11 cellular contexts compared by ENCODE assay signal in genomic region chr1:24321150-24321549, GRCh38. TPM values are rescaled to one million over a fixed set of nuclear protein-coding genes. Genes with fewer than 3 reads are reported as not detected.
DNase-seq lines count a peak whose midpoint lies in the region; ATAC-seq, FAIRE-seq and TF ChIP-seq lines count a peak whose summit lies in the region.
"Had no signal": no experiment of that assay in that cellular context is flagged by ENCODE, and none has a peak within 500 bp of the region (broad histone marks: within the 10 kb centered on the region; RNA-seq: fewer than 3 reads in every experiment).

No MANE protein-coding gene starts in this region.

- no peak overlapping the region for H2AFZ ChIP-seq in GM12878 (ENCODE audit: control insufficient read depth, low read depth, low read length)

- H3K4me2 ChIP-seq in BLaER1 (peak overlapping the region; percentile 89), GM12878 (ENCODE audit: control insufficient read depth, insufficient read depth) (peak overlapping the region; percentile 93; the same call in 1 of the 2 replicates)

- no peak for FAIRE-seq in GM12878 (lab: Jason Lieb, UNC)
- FAIRE-seq: islet of Langerhans, TTC549 had no signal

- H4K20me1 ChIP-seq in BLaER1 = peaks cover 99% of the 10 kb centered on the region
- H4K20me1 ChIP-seq in GM12878 (ENCODE audit: control insufficient read depth, insufficient read depth) = no peaks in the 10 kb centered on the region

- TF ChIP-seq POLR2A in GM12878 (IDR thresholded peaks at IDR 0.05; ENCODE audit: low read depth, low read length) = no peak

- DNase-seq in GM12878 (ENCODE audit: low read depth, low spot score) (no peak), 8988T (no peak), sciatic nerve (ENCODE audit: low spot score) (no peak), NCI-H1930 (lab: John Stamatoyannopoulos, UW) (no peak), NCI-H2081 treated with DMSO at 0.1 percent for 48 hours (lab: John Stamatoyannopoulos, UW) (no peak)

- in situ Hi-C loops in GM12878 (cut with MboI) = no loop called here

- no peaks in the 10 kb centered on the region for H3K9me3 ChIP-seq in BLaER1
- H3K9me3 ChIP-seq in HUES64 (ENCODE audit: insufficient read depth, low read depth, low read length) = no peaks in the 10 kb centered on the region
- no peaks in the 10 kb centered on the region for H3K9me3 ChIP-seq in GM12878 (replicated peaks; ENCODE audit: control insufficient read depth, insufficient read depth, low read length)
- no peaks in the 10 kb centered on the region for H3K9me3 ChIP-seq in mesodermal cell (ENCODE audit: control insufficient read depth, low read length)

- H3K36me3 ChIP-seq in BLaER1 (no peaks in the 10 kb centered on the region), HUES64 (ENCODE audit: insufficient read depth, low read length) (no peaks in the 10 kb centered on the region), GM12878 (ENCODE audit: control insufficient read depth in 2 of 2, insufficient read depth in 2 of 2, low read length in 1 of 2) (no peaks in the 10 kb centered on the region), mesodermal cell (ENCODE audit: control insufficient read depth, insufficient read depth, low read length) (no peaks in the 10 kb centered on the region)
- H3K36me3 ChIP-seq: cardiac muscle cell had no signal

- H3K9ac ChIP-seq in BLaER1 = no peak overlapping the region
- H3K9ac ChIP-seq in HUES64 (ENCODE audit: low read depth, low read length) = 0 out of 2 replicates have a peak overlapping the region, but pooled peaks have one; percentile 67
- H3K9ac ChIP-seq in GM12878 (ENCODE audit: control insufficient read depth, insufficient read depth, low read length) = no peak overlapping the region

- RAD21 ChIA-PET in GM12878 (lab: Charles Lee; ENCODE audit: unreplicated experiment) = interaction anchor here (2.2 kb wide), 1 partner anchor 70 kb away, joined by 11 read pairs; no protein-coding TSS in a partner anchor

- H3K4me3 ChIP-seq in BLaER1 (peak overlapping the region; percentile 54; the same call in 1 of the 2 replicates), HUES64 (ENCODE audit: low read length) (peak overlapping the region; percentile 66), GM12878 (peak overlapping the region; percentile 44; the same call in 1 of the 2 replicates), mesodermal cell (ENCODE audit: extremely low read depth, insufficient read depth, low read length, poor library complexity, severe bottlenecking) (peak overlapping the region; percentile 35)

- H3K27ac ChIP-seq in BLaER1 = no peak overlapping the region
- H3K27ac ChIP-seq in HUES64 (ENCODE audit: low read depth, low read length) = no peak overlapping the region
- H3K27ac ChIP-seq in GM12878 (ENCODE audit: control insufficient read depth, insufficient read depth) = no peak overlapping the region
- H3K27ac ChIP-seq in mesodermal cell (ENCODE audit: low read depth, low read length, severe bottlenecking) = peak overlapping the region; percentile 83
- H3K27ac ChIP-seq: cardiac muscle cell had no signal

- SMC1A ChIA-PET in GM12878 (lab: Charles Lee; ENCODE audit: uncharacterized antibody, unreplicated experiment) = interaction anchor here (0.8 to 1.5 kb wide), 2 partner anchors 70 to 509 kb away, joined by 3 to 4 read pairs; no protein-coding TSS in a partner anchor

- CTCF ChIA-PET in GM12878 (lab: Yijun Ruan, JAX) = interaction anchor here (0.6 to 1.9 kb wide), 5 partner anchors 68 to 206 kb away, joined by 3 to 9 read pairs (median 6); no protein-coding TSS in a partner anchor

- WGBS in HUES64 = 35% methylated on average over 7 of the region's 7 CpGs
- 98% methylated on average over 7 of the region's 7 CpGs for WGBS in GM12878 (ENCODE audit: insufficient coverage, insufficient replicate concordance, low lambda C conversion rate, missing lambda C conversion rate)
- WGBS in mesodermal cell (ENCODE audit: insufficient coverage in 2 of 2), 2 experiments = 38 to 45% methylated on average over 5 to 6 of the region's 7 CpGs

- TF ChIP-seq RAD21 in GM12878 (IDR thresholded peaks at IDR 0.05; ENCODE audit: insufficient read depth, low read depth, low read length) = no peak

- no peaks in the 10 kb centered on the region for H3K79me2 ChIP-seq in GM12878 (ENCODE audit: control insufficient read depth, insufficient read depth, low read length)

- ATAC-seq in GM12878 = no peak
- ATAC-seq in sciatic nerve = no peak

- no peak for TF ChIP-seq EP300 in GM12878 (IDR thresholded peaks at IDR 0.05; ENCODE audit: borderline replicate concordance in 1 of 2, control insufficient read depth in 1 of 2, low read depth in 2 of 2, low read length in 2 of 2)

- H3K4me1 ChIP-seq in BLaER1 (peaks cover 24% of the 10 kb centered on the region), HUES64 (ENCODE audit: insufficient read depth, low read length) (peaks cover 41% of the 10 kb centered on the region), GM12878 (ENCODE audit: control insufficient read depth, insufficient read depth, low read length) (peaks cover 21% of the 10 kb centered on the region), mesodermal cell (ENCODE audit: control insufficient read depth, insufficient read depth, low read length, poor library complexity, severe bottlenecking) (peaks cover 51% of the 10 kb centered on the region)

- intact Hi-C loops in GM12878 (cut with micrococcal nuclease; ENCODE audit: unreplicated experiment) (no loop called here), sciatic nerve (cut with DNase I) (no loop called here)

- POLR2A ChIA-PET in GM12878 (lab: Charles Lee) = interaction anchor here (0.6 kb wide), 1 partner anchor 278 kb away, joined by 3 read pairs; no protein-coding TSS in a partner anchor

- H3K27me3 ChIP-seq in BLaER1 (peaks cover 99% of the 10 kb centered on the region), HUES64 (ENCODE audit: insufficient read depth, low read length) (peaks cover 56% of the 10 kb centered on the region), GM12878 (replicated peaks in 1 of 2; ENCODE audit: control insufficient read depth in 2 of 2, insufficient read depth in 2 of 2, low read length in 1 of 2) (peaks cover 11 to 27% of the 10 kb centered on the region in 2 experiments)

- TF ChIP-seq CTCF in GM12878 (IDR thresholded peaks at IDR 0.05 in 2 of 3, conservative IDR thresholded peaks at IDR 0.05 in 1 of 3; ENCODE audit: control insufficient read depth in 2 of 3, extremely low read depth in 1 of 3, insufficient read depth in 1 of 3, low read depth in 3 of 3, low read length in 3 of 3) = no peak

- BruUV-seq in GM12878 (replicated peaks; lab: Mats Ljungman, UMichigan) = no TSS peak

TF ChIP-seq in GM12878, 131 proteins besides CTCF, POLR2A, EP300 and RAD21:
- TF ChIP-seq NKRF (conservative IDR thresholded peaks at IDR 0.05) (no peak), ZNF274 (IDR thresholded peaks at IDR 0.05; ENCODE audit: insufficient read depth, insufficient read length) (no peak), IRF4 (IDR thresholded peaks at IDR 0.05; ENCODE audit: low read depth, low read length) (no peak), HDAC6 (IDR thresholded peaks at IDR 0.05; ENCODE audit: unreplicated experiment) (no peak), SUZ12 (IDR thresholded peaks at IDR 0.05; ENCODE audit: unreplicated experiment) (no peak)

RNA-seq across cellular contexts. Expression of gene GRHL3, which starts 2.0 kb away (rescaled TPM):
- polyA plus RNA-seq in HUES64 (2013, experiment 1 of 2) = 1.5 TPM
- polyA plus RNA-seq in HUES64 (2013, experiment 2 of 2) = 1.0 TPM
- total RNA-seq in GM12878 (2013; cell fraction: nucleolus; rRNA removed) = 0.25 TPM in 1 of 2 replicates, not detected in the other
- total RNA-seq in GM12878 (2014; rRNA removed) (0.11 and 0.17 TPM in 2 replicates), GM12878 (2014; rRNA removed; fragmentation: Illumina TruSeq; extraction: Trizol) (0.14 and 0.27 TPM in 2 replicates), GM12878 (2021) (0.51 TPM in 2 replicates), sciatic nerve (not detected)
- polyA plus RNA-seq in GM12878 (2011; ENCODE audit: low read depth) = 0.17 TPM
- polyA plus RNA-seq in GM12878 (2011; rRNA removed) (0.18 TPM in 1 of 2 replicates, not detected in the other), GM12878 (2014; fragmentation: Illumina TruSeq; extraction: Trizol) (0.41 TPM in 1 of 2 replicates, not detected in the other), GM12878 (2014; fragmentation: Nextera tagmentation; extraction: Ambion mirVana) (under 1 TPM; 0.07 to 0.21 TPM), GM12878 (2014; rRNA removed) (0.13 and 0.56 TPM in 2 replicates), GM12878 (2016; fragmentation: Nextera tagmentation; extraction: Ambion mirVana) (under 1 TPM; 0.70 to 0.87 TPM)
- 0.13 TPM in 2 replicates for polyA plus RNA-seq in GM12878 (2011; cell fraction: cytosol; rRNA removed)
- polyA plus RNA-seq in GM12878 (2011; cell fraction: nucleus; rRNA removed) = 0.44 and 0.48 TPM in 2 replicates
- polyA plus RNA-seq in GM12878 (2012) = 0.27 and 0.41 TPM in 2 replicates
- polyA minus RNA-seq in GM12878 (2011; rRNA and poly(A)+ RNA removed) = not detected in 2 replicates
- not detected in 2 replicates for polyA minus RNA-seq in GM12878 (2011; cell fraction: cytosol; rRNA and poly(A)+ RNA removed)
- polyA minus RNA-seq in GM12878 (2011; cell fraction: nucleus; rRNA and poly(A)+ RNA removed) = not detected in 2 replicates
- polyA plus RNA-seq in mesodermal cell (2013, experiment 1 of 2) = 1.3 TPM
- 0.66 TPM for polyA plus RNA-seq in mesodermal cell (2013, experiment 2 of 2)
- polyA plus RNA-seq: cardiac muscle cell had no signal
